Comparison of ENCODE assay signal across 1 cellular context in genomic region chr15:52010633-52011595, GRCh38.
TF ChIP-seq lines count a peak whose summit lies in the region.

No MANE protein-coding gene starts in this region.

TF ChIP-seq in GM12878, 131 proteins besides CTCF, POLR2A, EP300 and RAD21 (continued from another document and continues in another):
- no peak for TF ChIP-seq ZNF592 (IDR thresholded peaks at IDR 0.05)
- TF ChIP-seq MTA3 (IDR thresholded peaks at IDR 0.05; ENCODE audit: borderline replicate concordance, low read length): no peak
- TF ChIP-seq PBX3 (IDR thresholded peaks at IDR 0.05; ENCODE audit: insufficient replicate concordance, low read depth, low read length): no peak
- TF ChIP-seq FOXM1 (IDR thresholded peaks at IDR 0.05; ENCODE audit: low read depth, low read length): no peak; the same call in 1 of the 2 replicates
- no peak for TF ChIP-seq ZNF24 (IDR thresholded peaks at IDR 0.05)
- TF ChIP-seq IRF3 (IDR thresholded peaks at IDR 0.05): no peak
- TF ChIP-seq ASH2L (IDR thresholded peaks at IDR 0.05; ENCODE audit: borderline replicate concordance, low read depth): no peak
- TF ChIP-seq LARP7 (IDR thresholded peaks at IDR 0.05): no peak
- peak; percentile 42; the same call in 1 of the 2 replicates for TF ChIP-seq BCL11A (IDR thresholded peaks at IDR 0.05; ENCODE audit: low read depth, low read length)
- TF ChIP-seq RFX5 (IDR thresholded peaks at IDR 0.05; ENCODE audit: low read depth, low read length): no peak
- TF ChIP-seq ATF7 (IDR thresholded peaks at IDR 0.05; ENCODE audit: low read depth): 0 out of 2 replicates have a peak, but pooled peaks have one; percentile 25
- no peak for TF ChIP-seq CBX3 (IDR thresholded peaks at IDR 0.05; ENCODE audit: borderline replicate concordance, low read depth)
- no peak for TF ChIP-seq WRNIP1 (IDR thresholded peaks at IDR 0.05; ENCODE audit: borderline replicate concordance, low read depth, low read length)
- TF ChIP-seq SMAD5 (IDR thresholded peaks at IDR 0.05; ENCODE audit: low read depth): no peak
- TF ChIP-seq SIX5 (IDR thresholded peaks at IDR 0.05; ENCODE audit: low read depth, low read length, severe bottlenecking): no peak
- TF ChIP-seq SIN3A (IDR thresholded peaks at IDR 0.05; ENCODE audit: low read depth, low read length): no peak
- TF ChIP-seq CREM (IDR thresholded peaks at IDR 0.05; ENCODE audit: low read depth): 0 out of 2 replicates have a peak, but pooled peaks have one; percentile 24
- 0 out of 2 replicates have a peak, but pooled peaks have one; percentile 41 for TF ChIP-seq POLR2AphosphoS5 (IDR thresholded peaks at IDR 0.05; ENCODE audit: low read length)
- TF ChIP-seq NFIC (IDR thresholded peaks at IDR 0.05; ENCODE audit: low read depth, low read length): peak; percentile 28; the same call in 1 of the 2 replicates
- TF ChIP-seq MEF2B (IDR thresholded peaks at IDR 0.05; ENCODE audit: partially characterized antibody, poor library complexity, severe bottlenecking): no peak
- peak; percentile 33; the same call in 1 of the 2 replicates for TF ChIP-seq CREB1 (IDR thresholded peaks at IDR 0.05; ENCODE audit: low read depth)
- TF ChIP-seq ESRRA (IDR thresholded peaks at IDR 0.05; ENCODE audit: low read length): no peak
- no peak for TF ChIP-seq SP1 (IDR thresholded peaks at IDR 0.05; ENCODE audit: low read depth, low read length)
- no peak for TF ChIP-seq RCOR1 (conservative IDR thresholded peaks at IDR 0.05; ENCODE audit: low read depth, low read length)
- no peak for TF ChIP-seq CHD4 (IDR thresholded peaks at IDR 0.05)
- no peak for TF ChIP-seq SREBF2 (IDR thresholded peaks at IDR 0.05; ENCODE audit: low read length)
- TF ChIP-seq FOXK2 (IDR thresholded peaks at IDR 0.05): no peak
- no peak for TF ChIP-seq TCF12 (IDR thresholded peaks at IDR 0.05; ENCODE audit: low read depth, low read length)
- no peak for TF ChIP-seq PAX8 (IDR thresholded peaks at IDR 0.05)
- peak; percentile 57 for TF ChIP-seq SMAD1 (IDR thresholded peaks at IDR 0.05; ENCODE audit: low read depth, partially characterized antibody)
- TF ChIP-seq TAF1 (IDR thresholded peaks at IDR 0.05; ENCODE audit: borderline replicate concordance, low read depth, low read length): no peak
- peak; percentile 10; the same call in 1 of the 2 replicates for TF ChIP-seq BACH1 (IDR thresholded peaks at IDR 0.05; ENCODE audit: borderline replicate concordance)
- TF ChIP-seq ZSCAN29 (IDR thresholded peaks at IDR 0.05): no peak
- 0 out of 2 replicates have a peak, but pooled peaks have one; percentile 51 for TF ChIP-seq ZBTB33 (IDR thresholded peaks at IDR 0.05)
- TF ChIP-seq HDAC2 (IDR thresholded peaks at IDR 0.05): no peak
- no peak for TF ChIP-seq ZZZ3 (IDR thresholded peaks at IDR 0.05; ENCODE audit: control insufficient read depth, insufficient read length, low read depth)
- TF ChIP-seq POLR2AphosphoS2 (IDR thresholded peaks at IDR 0.05; ENCODE audit: low read depth, low read length): no peak
- TF ChIP-seq CUX1 (IDR thresholded peaks at IDR 0.05; ENCODE audit: insufficient replicate concordance, low read depth, low read length): no peak
- no peak for TF ChIP-seq IKZF2 (IDR thresholded peaks at IDR 0.05)
- 0 out of 2 replicates have a peak, but pooled peaks have one; percentile 34 for TF ChIP-seq ATF2 (IDR thresholded peaks at IDR 0.05; ENCODE audit: low read length)
- no peak for TF ChIP-seq SRF (IDR thresholded peaks at IDR 0.05; ENCODE audit: low read depth in 2 of 2, low read length in 2 of 2)
- peak; percentile 36 for TF ChIP-seq BCL3 (IDR thresholded peaks at IDR 0.05; ENCODE audit: borderline replicate concordance, insufficient read depth, low read depth, low read length, poor library complexity, severe bottlenecking)
- TF ChIP-seq ZBTB11 (CRISPR knock-in tag; IDR thresholded peaks at IDR 0.05): no peak
- no peak for TF ChIP-seq ETV6 (conservative IDR thresholded peaks at IDR 0.05 in 1 of 2, IDR thresholded peaks at IDR 0.05 in 1 of 2; ENCODE audit: borderline replicate concordance in 1 of 2, low read depth in 1 of 2)
- TF ChIP-seq RB1 (IDR thresholded peaks at IDR 0.05; ENCODE audit: borderline replicate concordance): no peak
- TF ChIP-seq SMARCA5 (IDR thresholded peaks at IDR 0.05): 0 out of 2 replicates have a peak, but pooled peaks have one; percentile 10
